Comparison of ENCODE assay signal across 1 cellular context in genomic region chr11:125542709-125543108, GRCh38.
TF ChIP-seq lines count a peak whose summit lies in the region.

No MANE protein-coding gene starts in this region.

TF ChIP-seq in GM23338, 12 proteins besides CTCF, POLR2A, EP300 and RAD21 (continued from another document):
- TF ChIP-seq ZNF462 (CRISPR knock-in tag; IDR thresholded peaks at IDR 0.05) (no peak), STAT1 (IDR thresholded peaks at IDR 0.05; ENCODE audit: unreplicated experiment) (no peak), NANOG (IDR thresholded peaks at IDR 0.05; ENCODE audit: borderline replicate concordance) (no peak), EZH2 (IDR thresholded peaks at IDR 0.05; ENCODE audit: low read depth, unreplicated experiment) (no peak), EZH2phosphoT487 (IDR thresholded peaks at IDR 0.05; ENCODE audit: unreplicated experiment) (no peak), ZNF114 (CRISPR knock-in tag; IDR thresholded peaks at IDR 0.05) (no peak)
